20 cellular contexts compared by ENCODE assay signal in genomic region chr2:156553714-156554442, GRCh38.
A peak's percentile ranks its signal among the peaks of the same experiment; 100 is the strongest.
DNase-seq lines count a peak whose midpoint lies in the region; ATAC-seq lines count a peak whose summit lies in the region.
"Had no signal": no experiment of that assay in that cellular context is flagged by ENCODE, and none has a peak within 500 bp of the region (broad histone marks: within the 10 kb centered on the region; RNA-seq: fewer than 3 reads in every experiment).

No MANE protein-coding gene starts in this region.

- DNase-seq in activated CD4-positive, alpha-beta T cell treated with anti-CD3 and anti-CD28 coated beads for 48 hours, result no peak
- DNase-seq in activated CD8-positive, alpha-beta memory T cell treated with anti-CD3 and anti-CD28 coated beads for 24 hours, result no peak
- no peak for DNase-seq in stimulated activated CD4-positive, alpha-beta T cell treated with anti-CD3 and anti-CD28 coated beads, Interleukin-1b, Interleukin-23, amount 100 ng/mL, for 48 hours
- DNase-seq: BE2C, DMS53, GDM1, Karpas-422, MV-4-11, NCI-H1694, NCI-H2081, NCI-H446, NCI-H526, OCI-M1, T-helper 1 cell, T-helper 9 cell had no signal

- ATAC-seq in GM18858 (IDR thresholded peaks at IDR 0.05; ENCODE audit: unreplicated experiment) (peak; percentile 44), GM21381 (IDR thresholded peaks at IDR 0.05; ENCODE audit: unreplicated experiment) (peak; percentile 52), HG03175 (IDR thresholded peaks at IDR 0.05; ENCODE audit: unreplicated experiment) (peak; percentile 72), HG02885 (IDR thresholded peaks at IDR 0.05; ENCODE audit: poor library complexity, unreplicated experiment) (no peak)
- ATAC-seq: Right ventricle myocardium inferior had no signal
